ENCODE assay signal across 20 cellular contexts in genomic region chr18:67845035-67845434, GRCh38.
DNase-seq lines count a peak whose midpoint lies in the region; ATAC-seq, FAIRE-seq and TF ChIP-seq lines count a peak whose summit lies in the region.
"Had no signal": no experiment of that assay in that cellular context is flagged by ENCODE, and none has a peak within 500 bp of the region (broad histone marks: within the 10 kb centered on the region; RNA-seq: fewer than 3 reads in every experiment).

No MANE protein-coding gene starts in this region.

- peaks cover 9% of the 10 kb centered on the region for H3K4me1 Mint-ChIP-seq in endodermal cell
- H3K4me1 Mint-ChIP-seq: CD14-positive monocyte; stimulated activated naive CD8-positive, alpha-beta T cell treated with anti-CD3 and anti-CD28 coated beads, Interleukin-15, amount 100 ng/mL, for 72 hours had no signal

- H3K4me2 ChIP-seq in Loucy (ENCODE audit: low read depth, low read length, poor library complexity, severe bottlenecking), result no peak overlapping the region

- TF ChIP-seq CTCF in Loucy (conservative IDR thresholded peaks at IDR 0.05; ENCODE audit: low read length), result peak; percentile 41
- TF ChIP-seq CTCF in endodermal cell (conservative IDR thresholded peaks at IDR 0.05), result peak; percentile 15

- H3K36me3 Mint-ChIP-seq in endodermal cell (ENCODE audit: low read depth), result no peaks in the 10 kb centered on the region
- H3K36me3 Mint-ChIP-seq: CD14-positive monocyte had no signal

- H3K27ac ChIP-seq in endodermal cell (ENCODE audit: low read depth, low read length), result no peak overlapping the region
- H3K27ac ChIP-seq: pancreas, spleen had no signal

- no peaks in the 10 kb centered on the region for H3K9me3 Mint-ChIP-seq in endodermal cell

- no peaks in the 10 kb centered on the region for H3F3A ChIP-seq in Loucy (ENCODE audit: low read depth)

- H3K4me1 ChIP-seq in Loucy (ENCODE audit: insufficient read depth, low read length, poor library complexity, severe bottlenecking) (no peaks in the 10 kb centered on the region), endodermal cell (ENCODE audit: control insufficient read depth, insufficient read depth, low read length) (no peaks in the 10 kb centered on the region)
- H3K4me1 ChIP-seq: pancreas, spleen had no signal

- H3K27me3 ChIP-seq in Loucy (ENCODE audit: insufficient read depth, low read length, poor library complexity, severe bottlenecking), result no peaks in the 10 kb centered on the region
- no peaks in the 10 kb centered on the region for H3K27me3 ChIP-seq in endodermal cell (ENCODE audit: control insufficient read depth, insufficient read depth, low read length, poor library complexity, severe bottlenecking)
- H3K27me3 ChIP-seq: pancreas, spleen had no signal

- H3K9ac ChIP-seq in Loucy (ENCODE audit: low read depth, low read length, poor library complexity, severe bottlenecking) (no peak overlapping the region), endodermal cell (ENCODE audit: extremely low read depth, low read length, poor library complexity, severe bottlenecking) (no peak overlapping the region)

- no peak for FAIRE-seq in frontal cortex (lab: Jason Lieb, UNC)
- FAIRE-seq: H54, islet of Langerhans, pancreas had no signal

- H2AFZ ChIP-seq in Loucy (ENCODE audit: low read length), result no peak overlapping the region

- no peaks in the 10 kb centered on the region for H4K20me1 ChIP-seq in Loucy (ENCODE audit: insufficient read depth, low read length, poor library complexity, severe bottlenecking)

- DNase-seq in EH (ENCODE audit: low read depth) (peak; percentile 12), endodermal cell (no peak), medulla oblongata (ENCODE audit: extremely low spot score) (peak; percentile 7), frontal cortex (ENCODE audit: low spot score in 2 of 2) (no peak)
- DNase-seq: effector memory CD8-positive, alpha-beta T cell; glutamatergic neuron; NCI-H1417; NCI-H524; pancreas; spleen; stimulated activated naive CD8-positive, alpha-beta T cell treated with anti-CD3 and anti-CD28 coated beads, Interleukin-15, amount 100 ng/mL, for 72 hours; T-helper 2 cell had no signal

- no peaks in the 10 kb centered on the region for H3K27me3 Mint-ChIP-seq in endodermal cell (ENCODE audit: insufficient read depth)
- H3K27me3 Mint-ChIP-seq: effector memory CD8-positive, alpha-beta T cell had no signal

- no peaks in the 10 kb centered on the region for H3K36me3 ChIP-seq in Loucy (ENCODE audit: insufficient read depth, low read length)
- no peaks in the 10 kb centered on the region for H3K36me3 ChIP-seq in endodermal cell (ENCODE audit: control insufficient read depth, insufficient read depth, low read length)
- H3K36me3 ChIP-seq: pancreas, spleen had no signal

- no peaks in the 10 kb centered on the region for H3K9me2 ChIP-seq in Loucy (replicated peaks; ENCODE audit: low read depth, low read length)

- no peaks in the 10 kb centered on the region for H3K79me2 ChIP-seq in Loucy (ENCODE audit: insufficient read depth, low read length)

- H3K4me3 Mint-ChIP-seq in endodermal cell, result no peak overlapping the region
- H3K4me3 Mint-ChIP-seq: CD14-positive monocyte; effector memory CD8-positive, alpha-beta T cell; stimulated activated naive CD8-positive, alpha-beta T cell treated with anti-CD3 and anti-CD28 coated beads, Interleukin-15, amount 100 ng/mL, for 72 hours had no signal

- H3K4me3 ChIP-seq in Loucy (ENCODE audit: low read length, poor library complexity, severe bottlenecking) (no peak overlapping the region), endodermal cell (ENCODE audit: low read length) (no peak overlapping the region)
- H3K4me3 ChIP-seq: pancreas, spleen had no signal

- no peak for ATAC-seq in HG03521 (IDR thresholded peaks at IDR 0.05; ENCODE audit: unreplicated experiment)
- no peak for ATAC-seq in HG02798 (IDR thresholded peaks at IDR 0.05; ENCODE audit: poor library complexity, unreplicated experiment)
- no peak for ATAC-seq in GM19023 (IDR thresholded peaks at IDR 0.05; ENCODE audit: unreplicated experiment)
- ATAC-seq: activated CD4-positive, CD25-positive, alpha-beta regulatory T cell treated with anti-CD3 and anti-CD28 coated beads, Interleukin-2, amount 50 U/mL, for 24 hours; effector memory CD8-positive, alpha-beta T cell; pancreas; stimulated activated naive CD8-positive, alpha-beta T cell treated with anti-CD3 and anti-CD28 coated beads, Interleukin-15, amount 100 ng/mL, for 72 hours had no signal

- H3K9me3 ChIP-seq in Loucy (ENCODE audit: insufficient read depth, low read depth, low read length) (no peaks in the 10 kb centered on the region), endodermal cell (ENCODE audit: control insufficient read depth, low read length) (no peaks in the 10 kb centered on the region)
- H3K9me3 ChIP-seq: pancreas had no signal

- no peak overlapping the region for H3K27ac Mint-ChIP-seq in endodermal cell
- H3K27ac Mint-ChIP-seq: CD14-positive monocyte; effector memory CD8-positive, alpha-beta T cell; stimulated activated naive CD8-positive, alpha-beta T cell treated with anti-CD3 and anti-CD28 coated beads, Interleukin-15, amount 100 ng/mL, for 72 hours had no signal

Comparison
In these comparisons a context has a peak if more than half of its experiments do, and no peak if none do; other contexts are left out.
1. DNase-seq: peak in EH (single experiment) and medulla oblongata (single experiment); none in endodermal cell (single experiment) and frontal cortex (0 of 2).